In the genomic region with DNA sequence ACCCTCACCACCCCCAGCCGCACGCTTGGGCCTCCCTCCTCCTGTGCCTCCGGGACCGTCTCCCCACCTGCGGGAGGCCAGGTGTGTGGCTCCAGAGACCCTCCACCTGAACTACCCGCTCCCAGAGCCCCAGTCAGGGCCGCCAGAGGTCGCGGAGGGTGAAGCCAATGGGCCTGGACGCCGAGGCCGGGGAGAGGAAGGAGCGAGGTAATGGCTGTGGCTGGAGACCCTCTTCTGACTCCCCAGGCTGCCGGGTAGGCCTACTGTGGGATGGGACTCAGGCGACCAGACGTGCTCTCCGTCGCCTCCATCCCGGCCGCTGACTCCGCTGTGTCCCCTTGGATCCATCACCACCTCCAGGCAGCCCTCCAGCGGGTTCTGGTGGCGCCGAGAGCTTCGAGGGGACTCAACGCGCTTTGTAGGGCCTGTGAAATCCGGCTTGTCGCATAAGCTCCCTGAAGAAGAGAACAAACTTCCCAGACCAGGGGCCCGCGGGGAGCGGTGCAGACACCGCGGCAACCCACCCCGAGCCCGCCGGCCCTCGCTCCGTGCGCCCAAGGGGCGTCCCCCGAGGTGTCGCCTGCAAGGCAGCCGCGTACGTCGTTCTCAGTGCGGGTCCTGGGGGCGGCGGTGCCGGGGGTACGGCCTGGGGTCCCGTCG, we compare ENCODE assay signal across 12 cellular contexts. TPM values are rescaled to one million over a fixed set of nuclear protein-coding genes. Genes with fewer than 3 reads are reported as not detected.
DNase-seq lines count a peak whose midpoint lies in the region; ATAC-seq, FAIRE-seq and TF ChIP-seq lines count a peak whose summit lies in the region.
"Had no signal": no experiment of that assay in that cellular context is flagged by ENCODE, and none has a peak within 500 bp of the region (broad histone marks: within the 10 kb centered on the region; RNA-seq: fewer than 3 reads in every experiment).

No MANE protein-coding gene starts in this region.

- peaks cover 0 to 13% of the 10 kb centered on the region in 2 experiments; a peak in 1 of 5 replicates for H3K4me1 ChIP-seq in K562 (replicated peaks in 1 of 2; ENCODE audit: control insufficient read depth in 2 of 2, insufficient read depth in 2 of 2, low read length in 2 of 2)
- no peaks in the 10 kb centered on the region for H3K4me1 ChIP-seq in gastrocnemius medialis

- H3K4me3 ChIP-seq in GM08714 (ENCODE audit: low read length), result peak overlapping the region; percentile 15; the same call in 1 of the 2 replicates
- no peak overlapping the region for H3K4me3 ChIP-seq in K562
- H3K4me3 ChIP-seq in iPS-11a (ENCODE audit: low read depth, low read length), result peak overlapping the region; percentile 20
- H3K4me3 ChIP-seq in gastrocnemius medialis, result peak overlapping the region; percentile 33 to 46 (median 41)

- no peaks in the 10 kb centered on the region for H3K9me1 ChIP-seq in K562 (ENCODE audit: control insufficient read depth, insufficient read depth, low read length)

- H2AFZ ChIP-seq in K562 (ENCODE audit: low read depth, low read length), result no peak overlapping the region

- H3K36me3 ChIP-seq in K562 (ENCODE audit: control insufficient read depth, insufficient read depth, low read length) (no peaks in the 10 kb centered on the region), gastrocnemius medialis (no peaks in the 10 kb centered on the region)

- DNase-seq in K562 (ENCODE audit: extremely low read depth in 1 of 4, low spot score in 3 of 4), result no peak
- no peak for DNase-seq in gastrocnemius medialis
- DNase-seq in NCI-H2029 (lab: John Stamatoyannopoulos, UW), result no peak
- no peak for DNase-seq in UCSD-AML1 (lab: John Stamatoyannopoulos, UW; ENCODE audit: unreplicated experiment)
- DNase-seq: NCI-H69 had no signal

- TF ChIP-seq RAD21 in K562 (CRISPR knock-in tag; conservative IDR thresholded peaks at IDR 0.05 in 1 of 2, IDR thresholded peaks at IDR 0.05 in 1 of 2), result no peak

- H3K27ac ChIP-seq in K562 (ENCODE audit: extremely low read depth, low read depth, low read length) (no peak overlapping the region), gastrocnemius medialis (no peak overlapping the region)

- TF ChIP-seq EP300 in K562 (IDR thresholded peaks at IDR 0.05; ENCODE audit: low read length), result no peak

- intact Hi-C loops in K562 (cut with micrococcal nuclease), result no loop called here
- intact Hi-C loops in gastrocnemius medialis (cut with DNase I; ENCODE audit: low total_unique reads), result no loop called here

- CTCF ChIA-PET in K562 (lab: Yijun Ruan, JAX; ENCODE audit: low intra/inter-chr PET ratio), result no interaction called here

- POLR2A ChIA-PET in K562 (lab: Yijun Ruan, JAX), result no interaction called here

- H3K27me3 ChIP-seq in K562 (ENCODE audit: control insufficient read depth in 2 of 2, insufficient read depth in 2 of 2, low read length in 2 of 2), result peaks cover 27 to 45% of the 10 kb centered on the region in 2 experiments
- peaks cover 49 to 59% (median 53%) of the 10 kb centered on the region in 3 donors for H3K27me3 ChIP-seq in gastrocnemius medialis

- no peak overlapping the region for H3K9ac ChIP-seq in K562 (ENCODE audit: insufficient read depth in 1 of 2, low read depth in 2 of 2, low read length in 2 of 2)

- no peaks in the 10 kb centered on the region for H4K20me1 ChIP-seq in K562 (replicated peaks; ENCODE audit: control insufficient read depth, insufficient read depth, low read length)

- no peaks in the 10 kb centered on the region for H3K79me2 ChIP-seq in K562 (ENCODE audit: control insufficient read depth, insufficient read depth, low read length)

- no peak for FAIRE-seq in K562 (lab: Jason Lieb, UNC)
- FAIRE-seq: D721Med had no signal

- TF ChIP-seq POLR2A in K562 (conservative IDR thresholded peaks at IDR 0.05) (no peak), gastrocnemius medialis (IDR thresholded peaks at IDR 0.05) (no peak)

- in situ Hi-C loops in K562 (cut with MboI) (no loop called here), gastrocnemius medialis (cut with MboI; ENCODE audit: low sequenced_read_pairs in 4 of 4) (no loop called here)

- H3K4me2 ChIP-seq in K562 (ENCODE audit: insufficient read depth, low read length), result no peak overlapping the region

- peak; percentile 33 for ATAC-seq in K562
- ATAC-seq in gastrocnemius medialis, result no peak
- ATAC-seq in GM21447 (IDR thresholded peaks at IDR 0.05; ENCODE audit: unreplicated experiment), result no peak
- no peak for ATAC-seq in GM19035 (IDR thresholded peaks at IDR 0.05; ENCODE audit: unreplicated experiment)

- no peaks in the 10 kb centered on the region for H3K9me3 ChIP-seq in K562 (replicated peaks; ENCODE audit: control insufficient read depth, insufficient read depth, low read depth, low read length)
- no peaks in the 10 kb centered on the region for H3K9me3 ChIP-seq in gastrocnemius medialis

- TF ChIP-seq CTCF in K562 (IDR thresholded peaks at IDR 0.05 in 2 of 3, conservative IDR thresholded peaks at IDR 0.05 in 1 of 3; ENCODE audit: insufficient read depth in 2 of 3, low read depth in 1 of 3, low read length in 3 of 3) (no peak), gastrocnemius medialis (IDR thresholded peaks at IDR 0.05 in 4 of 5, conservative IDR thresholded peaks at IDR 0.05 in 1 of 5) (no peak)

- BruUV-seq in K562 (replicated peaks; lab: Mats Ljungman, UMichigan), result no TSS peak

- 2% methylated on average over 51 of the region's 54 CpGs for WGBS in K562 (ENCODE audit: insufficient coverage, low coverage, missing lambda C conversion rate)

TF ChIP-seq in K562, 482 proteins besides CTCF, POLR2A, EP300 and RAD21:
- no peak for TF ChIP-seq NFATC3 (IDR thresholded peaks at IDR 0.05)
- peak; percentile 43 for TF ChIP-seq ZFP36 (IDR thresholded peaks at IDR 0.05; ENCODE audit: low read depth, low read length, partially characterized antibody)

RNA-seq across cellular contexts. Expression of a gene that starts 12.6 kb away (rescaled TPM):
- not detected in 2 replicates for total RNA-seq in K562 (2011; cell fraction: chromatin; rRNA removed; ENCODE audit: low replicate concordance)
- total RNA-seq in K562 (2011; cell fraction: nucleolus; rRNA removed), result not detected in 2 replicates
- total RNA-seq in K562 (2011; cell fraction: nucleoplasm; rRNA removed), result not detected in 2 replicates
- total RNA-seq in K562 (2014; rRNA removed) (not detected in 2 replicates), K562 (2014; rRNA removed; fragmentation: Illumina TruSeq; extraction: Trizol) (not detected in 2 replicates), K562 (2015; rRNA removed; fragmentation: Illumina TruSeq; extraction: Trizol) (not detected in 2 replicates), K562 (2021) (0.07 and 0.13 TPM in 2 replicates), gastrocnemius medialis (1 to 10 TPM in 1 of 4 donors, not detected in 3; 2.4 TPM)
- polyA plus RNA-seq in K562 (2011; rRNA removed) (not detected in 2 replicates), K562 (2014; fragmentation: Illumina TruSeq; extraction: Trizol) (not detected in 2 replicates), K562 (2014; fragmentation: Nextera tagmentation; extraction: Ambion mirVana) (not detected), K562 (2014; rRNA removed) (not detected in 2 replicates)
- polyA plus RNA-seq in K562 (2011; cell fraction: cytosol; rRNA removed), result not detected in 2 replicates
- not detected in 2 replicates for polyA plus RNA-seq in K562 (2011; cell fraction: nucleus; rRNA removed)
- not detected in 2 replicates for polyA plus RNA-seq in K562 (2012)
- not detected in 2 replicates for polyA minus RNA-seq in K562 (2011; rRNA and poly(A)+ RNA removed)
- polyA minus RNA-seq in K562 (2011; cell fraction: cytosol; rRNA and poly(A)+ RNA removed), result not detected in 2 replicates
- not detected in 2 replicates for polyA minus RNA-seq in K562 (2011; cell fraction: nucleus; rRNA and poly(A)+ RNA removed)
- total RNA-seq: M059J; T-helper 2 cell treated with Interferon-gamma antibody and Interleukin-4, amounts not matched to agents 100 ng/mL and 5 ng/mL, for 36 hours had no signal
